Comparison of ENCODE assay signal across 1 cellular context in genomic region chr9:79384506-79384905, GRCh38.
TF ChIP-seq lines count a peak whose summit lies in the region.

No MANE protein-coding gene starts in this region.

TF ChIP-seq in SK-N-SH treated with all-trans-retinoic acid at 6 μM for 48 hours, 23 proteins besides CTCF, POLR2A, EP300 and RAD21 (continued from another document):
- TF ChIP-seq PPARA (CRISPR knock-in tag; IDR thresholded peaks at IDR 0.05; ENCODE audit: borderline replicate concordance) (no peak), RARB (CRISPR knock-in tag; IDR thresholded peaks at IDR 0.05) (no peak), GLIS3 (CRISPR knock-in tag; IDR thresholded peaks at IDR 0.05) (no peak), BACH2 (CRISPR knock-in tag; IDR thresholded peaks at IDR 0.05; ENCODE audit: borderline replicate concordance) (no peak)
